In genomic region chr12:56630180-56630632, GRCh38 we compare ENCODE assay signal across 8 cellular contexts. TPM values are rescaled to one million over a fixed set of nuclear protein-coding genes. Genes with fewer than 3 reads are reported as not detected.
DNase-seq lines count a peak whose midpoint lies in the region; ATAC-seq and TF ChIP-seq lines count a peak whose summit lies in the region.

Gene BAZ2A, minus strand, starts transcription at chr12:56630326. Its CDS starts 12,796 bp downstream, at chr12:56617530.

- H3K4me3 Mint-ChIP-seq in Caco-2 (ENCODE audit: unreplicated experiment) (peak within 1 kb of the TSS; percentile 78), endothelial cell (ENCODE audit: unreplicated experiment) (peak within 1 kb of the TSS; percentile 95)

- H3K27ac Mint-ChIP-seq in Caco-2 (ENCODE audit: unreplicated experiment) (peak within 1 kb of the TSS; percentile 46), endothelial cell (ENCODE audit: unreplicated experiment) (peak within 1 kb of the TSS; percentile 90)

- peak; percentile 81 to 87 for DNase-seq in Caco-2
- DNase-seq in HuH-7 (ENCODE audit: low spot score): peak; percentile 90
- DNase-seq in OCI-M1 (lab: John Stamatoyannopoulos, UW): peak; percentile 91
- peak; percentile 91 for DNase-seq in activated CD8-positive, alpha-beta memory T cell treated with anti-CD3 and anti-CD28 coated beads, Interleukin-2, amount 50 U/mL, for 48 hours
- DNase-seq in endothelial cell (ENCODE audit: low spot score): peak; percentile 88
- peak; percentile 68 for DNase-seq in stimulated activated CD8-positive, alpha-beta memory T cell treated with anti-CD3 and anti-CD28 coated beads, Interleukin-15, amount 100 ng/mL, for 24 hours (ENCODE audit: low read depth)

- intact Hi-C loops in Caco-2 (cut with micrococcal nuclease; ENCODE audit: unreplicated experiment): no loop called here

- H3K4me3 ChIP-seq in Caco-2 (ENCODE audit: low read depth, low read length) (peak within 1 kb of the TSS; percentile 95), mesodermal cell (ENCODE audit: extremely low read depth, insufficient read depth, low read length, poor library complexity, severe bottlenecking) (peak within 1 kb of the TSS; percentile 98)

- no peaks in the 10 kb centered on the region for H3K27me3 Mint-ChIP-seq in Caco-2 (ENCODE audit: insufficient read depth, unreplicated experiment)
- peaks cover 8% of the 10 kb centered on the region for H3K27me3 Mint-ChIP-seq in endothelial cell (ENCODE audit: unreplicated experiment)

- H3K27me3 ChIP-seq in Caco-2 (replicated peaks; ENCODE audit: control insufficient read depth, insufficient read depth, low read length): no peaks in the 10 kb centered on the region

- H3K4me1 Mint-ChIP-seq in Caco-2 (ENCODE audit: low read depth, unreplicated experiment): peaks cover 17% of the 10 kb centered on the region
- peaks cover 47% of the 10 kb centered on the region for H3K4me1 Mint-ChIP-seq in endothelial cell (ENCODE audit: unreplicated experiment)

- H3K4me1 ChIP-seq in Caco-2 (peaks cover 29% of the 10 kb centered on the region), mesodermal cell (ENCODE audit: control insufficient read depth, insufficient read depth, low read length, poor library complexity, severe bottlenecking) (peaks cover 39% of the 10 kb centered on the region)

- no peaks in the 10 kb centered on the region for H3K9me3 Mint-ChIP-seq in Caco-2 (ENCODE audit: unreplicated experiment)
- H3K9me3 Mint-ChIP-seq in endothelial cell (ENCODE audit: unreplicated experiment): no peaks in the 10 kb centered on the region

- POLR2A ChIA-PET in Caco-2 (lab: Charles Lee): no interaction called here

- CTCF ChIA-PET in Caco-2 (lab: Charles Lee): no interaction called here

- no peak for TF ChIP-seq CTCF in Caco-2 (IDR thresholded peaks at IDR 0.05; ENCODE audit: insufficient read depth in 1 of 2, low read depth in 1 of 2, low read length in 1 of 2, severe bottlenecking in 1 of 2, unreplicated experiment in 1 of 2)
- TF ChIP-seq CTCF in endothelial cell (IDR thresholded peaks at IDR 0.05; ENCODE audit: unreplicated experiment): no peak

- H3K9me3 ChIP-seq in Caco-2: no peaks in the 10 kb centered on the region
- no peaks in the 10 kb centered on the region for H3K9me3 ChIP-seq in mesodermal cell (ENCODE audit: control insufficient read depth, low read length)

- 1% methylated on average over 18 to 22 of the region's 31 CpGs for WGBS in mesodermal cell (ENCODE audit: insufficient coverage in 2 of 2), 2 experiments

- peak within 1 kb of the TSS; percentile 78 for H3K27ac ChIP-seq in mesodermal cell (ENCODE audit: low read depth, low read length, severe bottlenecking)

- H3K36me3 Mint-ChIP-seq in Caco-2 (ENCODE audit: insufficient read depth, unreplicated experiment): peaks cover 57% of the 10 kb centered on the region
- peaks cover 7% of the 10 kb centered on the region for H3K36me3 Mint-ChIP-seq in endothelial cell (ENCODE audit: low read depth, unreplicated experiment)

- ATAC-seq in GM21447 (IDR thresholded peaks at IDR 0.05; ENCODE audit: unreplicated experiment): peak; percentile 40

- no TSS peak for BruUV-seq in Caco-2 (replicated peaks; lab: Mats Ljungman, UMichigan)

- H3K36me3 ChIP-seq in Caco-2 (ENCODE audit: control insufficient read depth, insufficient read depth, low read length) (no peaks in the 10 kb centered on the region; the same call in 1 of the 2 replicates), mesodermal cell (ENCODE audit: control insufficient read depth, insufficient read depth, low read length) (peaks cover 29% of the 10 kb centered on the region)

RNA-seq across cellular contexts. Expression of gene BAZ2A, which starts in this region (rescaled TPM):
- 97.2 and 104 TPM in 2 replicates for total RNA-seq in Caco-2 (2022)
- 165 TPM for total RNA-seq in endothelial cell (ENCODE audit: unreplicated experiment)
- polyA plus RNA-seq in mesodermal cell (2013, experiment 1 of 2): 127 TPM
- 95.9 TPM for polyA plus RNA-seq in mesodermal cell (2013, experiment 2 of 2)

Comparison
In these comparisons a context has a peak if more than half of its experiments do, and no peak if none do; other contexts are left out.
1. Peak in every context shown above with its lines: DNase-seq, ATAC-seq, H3K4me3 ChIP-seq and H3K27ac ChIP-seq.